In the genomic region with DNA sequence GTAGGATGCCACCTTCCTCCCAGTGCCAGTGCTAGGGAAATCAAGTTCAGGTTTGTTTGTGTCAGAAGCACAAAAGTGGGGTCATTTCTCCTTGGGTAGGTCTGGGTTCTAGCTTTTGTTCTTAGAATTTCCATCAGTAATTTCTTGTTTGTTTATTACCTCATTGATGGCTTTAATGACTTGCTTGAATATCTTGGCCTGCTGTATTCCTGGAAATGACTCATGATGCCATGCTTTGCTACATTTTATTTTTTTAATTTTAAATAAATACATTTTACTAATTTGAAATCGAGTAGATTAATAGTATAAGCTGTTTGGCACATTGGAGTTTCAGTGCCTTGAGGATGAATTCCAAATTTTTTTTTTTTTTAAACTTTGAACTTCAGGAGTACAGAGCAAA, we compare ENCODE assay signal across 13 cellular contexts.
"Had no signal": no experiment of that assay in that cellular context is flagged by ENCODE, and none has a peak within 500 bp of the region (broad histone marks: within the 10 kb centered on the region; RNA-seq: fewer than 3 reads in every experiment).

No MANE protein-coding gene starts in this region.

- H3K36me3 ChIP-seq: esophagus muscularis mucosa, pancreas, tibial artery, vagina had no signal

- H3K27ac ChIP-seq: esophagus muscularis mucosa, pancreas, tibial artery, vagina had no signal

- H3K4me3 Mint-ChIP-seq: activated T-cell treated with anti-CD3 and anti-CD28 coated beads, Interleukin-2, amount 50 U/mL, for 4 hours; mesothelial cell of epicardium; T-helper 17 cell had no signal

- H3K9me3 ChIP-seq: pancreas had no signal

- H3K27ac Mint-ChIP-seq: mesothelial cell of epicardium, T-helper 17 cell had no signal

- DNase-seq: activated T-cell treated with anti-CD3 and anti-CD28 coated beads, Interleukin-2, amount 50 U/mL, for 4 hours; anterior cingulate cortex; cerebellar nuclear complex; hypothalamus; pancreas; retina; stimulated activated CD4-positive, alpha-beta T cell treated with anti-CD3 and anti-CD28 coated beads, Interleukin-15, amount 100 ng/mL, for 24 hours; stimulated activated CD4-positive, alpha-beta T cell treated with anti-CD3 and anti-CD28 coated beads, Interleukin-4, amount 100 ng/mL, for 24 hours; T-helper 17 cell; tibial artery had no signal

- H3K27me3 Mint-ChIP-seq: T-helper 17 cell had no signal

- H3K9me3 Mint-ChIP-seq: activated T-cell treated with anti-CD3 and anti-CD28 coated beads, Interleukin-2, amount 50 U/mL, for 4 hours had no signal

- H3K27me3 ChIP-seq: esophagus muscularis mucosa, pancreas, tibial artery, vagina had no signal

- ATAC-seq: pancreas, T-helper 17 cell had no signal

- H3K4me3 ChIP-seq: esophagus muscularis mucosa, pancreas, tibial artery, vagina had no signal
